8 cellular contexts compared by ENCODE assay signal in the genomic region with DNA sequence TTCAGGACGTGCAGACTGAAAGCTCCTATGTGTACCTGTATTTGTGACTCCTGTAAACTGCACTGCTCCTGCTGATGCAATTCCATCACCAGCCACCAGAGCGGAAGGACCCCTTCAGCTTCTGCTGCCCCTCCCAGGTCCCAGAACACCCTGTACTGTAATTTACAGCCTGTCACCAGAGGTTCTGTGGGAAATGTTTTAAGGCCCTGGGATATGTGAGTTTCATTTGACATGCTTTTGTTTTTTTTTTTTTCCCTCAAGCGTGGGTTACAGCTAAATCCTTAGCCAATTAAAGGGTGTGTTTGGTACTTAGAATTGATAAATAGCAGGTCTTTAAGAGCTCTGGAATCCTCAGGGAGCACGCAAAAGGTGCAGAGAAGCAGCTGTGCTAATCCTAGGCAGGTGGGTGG.
A peak's percentile ranks its signal among the peaks of the same experiment; 100 is the strongest.
DNase-seq lines count a peak whose midpoint lies in the region; ATAC-seq and TF ChIP-seq lines count a peak whose summit lies in the region.

No MANE protein-coding gene starts in this region.

- H3K4me3 ChIP-seq in DND-41 (ENCODE audit: low read depth in 1 of 2, low read length in 2 of 2): no peak overlapping the region

- no peak overlapping the region for H3K4me2 ChIP-seq in DND-41 (ENCODE audit: insufficient read depth, low read length)

- DNase-seq in DND-41: peak; percentile 55
- peak; percentile 21 for DNase-seq in HuH-7.5 (ENCODE audit: low spot score)
- DNase-seq in RPMI8226: peak; percentile 51
- peak; percentile 38 for DNase-seq in iPS DF 19.7 (ENCODE audit: low read depth, low spot score)
- no peak for DNase-seq in immature natural killer cell
- DNase-seq in medulla oblongata (ENCODE audit: extremely low spot score): no peak
- DNase-seq in SKM-1 treated with dmso at 0.1 percent for 144 hours (lab: John Stamatoyannopoulos, UW; ENCODE audit: unreplicated experiment): no peak

- H3K79me2 ChIP-seq in DND-41 (ENCODE audit: insufficient read depth, low read length): no peaks in the 10 kb centered on the region

- H3K4me3 Mint-ChIP-seq in immature natural killer cell: no peak overlapping the region

- no peak overlapping the region for H3K27ac ChIP-seq in DND-41 (ENCODE audit: low read length)

- no peaks in the 10 kb centered on the region for H3K27me3 ChIP-seq in DND-41 (ENCODE audit: insufficient read depth, low read length, poor library complexity)

- H2AFZ ChIP-seq in DND-41 (ENCODE audit: low read depth, low read length): no peak overlapping the region

- no peaks in the 10 kb centered on the region for H3K9me3 Mint-ChIP-seq in immature natural killer cell

- peak; percentile 71 for TF ChIP-seq CTCF in DND-41 (IDR thresholded peaks at IDR 0.05; ENCODE audit: borderline replicate concordance, extremely low read depth, low read length, poor library complexity, severe bottlenecking)

- H4K20me1 ChIP-seq in DND-41 (ENCODE audit: insufficient read depth, low read length): no peaks in the 10 kb centered on the region

- H3K4me1 Mint-ChIP-seq in immature natural killer cell: no peaks in the 10 kb centered on the region

- H3K27ac Mint-ChIP-seq in immature natural killer cell: no peak overlapping the region

- peaks cover 21% of the 10 kb centered on the region for H3K36me3 ChIP-seq in DND-41 (ENCODE audit: insufficient read depth, low read length)

- H3K9me3 ChIP-seq in DND-41 (ENCODE audit: insufficient read depth, low read length, severe bottlenecking): no peaks in the 10 kb centered on the region

- no peaks in the 10 kb centered on the region for H3K4me1 ChIP-seq in DND-41 (ENCODE audit: insufficient read depth, low read length)

- H3K27me3 Mint-ChIP-seq in immature natural killer cell (ENCODE audit: low read depth in 3 of 3): no peaks in the 10 kb centered on the region

- ATAC-seq in DND-41 (ENCODE audit: insufficient read depth, low read depth) (peak; percentile 92), GM21360 (IDR thresholded peaks at IDR 0.05; ENCODE audit: unreplicated experiment) (peak; percentile 65)

- peaks cover 3 to 14% (median 8%) of the 10 kb centered on the region in 3 donors for H3K36me3 Mint-ChIP-seq in immature natural killer cell

- no peak overlapping the region for H3K9ac ChIP-seq in DND-41 (ENCODE audit: low read depth, low read length)

Comparison
In these comparisons a context has a peak if more than half of its experiments do, and no peak if none do; other contexts are left out.
1. DNase-seq: peak in DND-41 (single experiment), HuH-7.5 (single experiment), RPMI8226 (single experiment) and iPS DF 19.7 (single experiment); none in immature natural killer cell (0 of 3), medulla oblongata (single experiment) and SKM-1 treated with dmso at 0.1 percent for 144 hours (single experiment).